23 cellular contexts compared by ENCODE assay signal in genomic region chr4:188680004-188680666, GRCh38.
A peak's percentile ranks its signal among the peaks of the same experiment; 100 is the strongest.
DNase-seq lines count a peak whose midpoint lies in the region; ATAC-seq, FAIRE-seq and TF ChIP-seq lines count a peak whose summit lies in the region.
"Had no signal": no experiment of that assay in that cellular context is flagged by ENCODE, and none has a peak within 500 bp of the region (broad histone marks: within the 10 kb centered on the region; RNA-seq: fewer than 3 reads in every experiment).

No MANE protein-coding gene starts in this region.

- peak overlapping the region; percentile 66 for H3K23ac ChIP-seq in mesendoderm (ENCODE audit: low read length)

- H3K9me2 ChIP-seq in GM23338 (ENCODE audit: insufficient read depth): no peaks in the 10 kb centered on the region
- H3K9me2 ChIP-seq in PC-9 (ENCODE audit: insufficient read depth): no peaks in the 10 kb centered on the region

- no peak overlapping the region for H2AK5ac ChIP-seq in mesendoderm (ENCODE audit: low read length)

- H3K9ac ChIP-seq in mesendoderm (ENCODE audit: low read length): no peak overlapping the region
- H3K9ac ChIP-seq: BLaER1 treated with 17β-estradiol and CSF1 and Interleukin-3, amounts not matched to agents 10 nM and 100 nM; KMS-11 had no signal

- H3K36me3 ChIP-seq in GM23338 (ENCODE audit: insufficient read depth): no peaks in the 10 kb centered on the region
- H3K36me3 ChIP-seq in PC-9 (ENCODE audit: low read depth): no peaks in the 10 kb centered on the region
- no peaks in the 10 kb centered on the region for H3K36me3 ChIP-seq in mesendoderm (ENCODE audit: control insufficient read depth, insufficient read depth, low read length)
- no peaks in the 10 kb centered on the region for H3K36me3 ChIP-seq in pancreas
- H3K36me3 ChIP-seq: BLaER1 treated with 17β-estradiol and CSF1 and Interleukin-3, amounts not matched to agents 10 nM and 100 nM; SJCRH30 had no signal

- peaks cover 8% of the 10 kb centered on the region for H3K27me3 Mint-ChIP-seq in GM23338 (ENCODE audit: insufficient read depth, low read depth, poor library complexity)
- H3K27me3 Mint-ChIP-seq in natural killer cell (ENCODE audit: low read depth in 2 of 2): no peaks in the 10 kb centered on the region
- H3K27me3 Mint-ChIP-seq: CD4-positive, alpha-beta memory T cell had no signal

- H2BK15ac ChIP-seq in mesendoderm (replicated peaks; ENCODE audit: low read depth): no peak overlapping the region

- no peak overlapping the region for H3K18ac ChIP-seq in mesendoderm (ENCODE audit: low read length)

- H3K79me2 ChIP-seq in GM23338 (replicated peaks; ENCODE audit: insufficient read depth) (no peaks in the 10 kb centered on the region), PC-9 (ENCODE audit: low read depth) (no peaks in the 10 kb centered on the region), mesendoderm (ENCODE audit: control insufficient read depth, insufficient read depth, low read length) (no peaks in the 10 kb centered on the region)

- H3K27ac ChIP-seq in GM23338 (ENCODE audit: low read depth) (no peak overlapping the region), PC-9 (no peak overlapping the region), mesendoderm (ENCODE audit: low read depth, low read length) (no peak overlapping the region), pancreas (no peak overlapping the region)
- H3K27ac ChIP-seq: BLaER1 treated with 17β-estradiol and CSF1 and Interleukin-3, amounts not matched to agents 10 nM and 100 nM; HL-60; KMS-11; SJCRH30 had no signal

- H3K4me3 ChIP-seq in GM23338: no peak overlapping the region
- H3K4me3 ChIP-seq in PC-9: no peak overlapping the region
- H3K4me3 ChIP-seq in mesendoderm (ENCODE audit: low read length): no peak overlapping the region
- H3K4me3 ChIP-seq in pancreas: no peak overlapping the region
- H3K4me3 ChIP-seq: BLaER1 treated with 17β-estradiol and CSF1 and Interleukin-3, amounts not matched to agents 10 nM and 100 nM; SJCRH30 had no signal

- H4K5ac ChIP-seq in mesendoderm (ENCODE audit: low read length): no peak overlapping the region

- H3K79me1 ChIP-seq in mesendoderm (ENCODE audit: low read length): no peaks in the 10 kb centered on the region

- BruUV-seq in PC-9 (replicated peaks; lab: Mats Ljungman, UMichigan): no TSS peak

- POLR2A ChIA-PET in PC-9 (lab: Charles Lee; ENCODE audit: unreplicated experiment): no interaction called here

- DNase-seq in GM23338 (ENCODE audit: low spot score): peak; percentile 9
- no peak for DNase-seq in PC-9
- no peak for DNase-seq in mesendoderm
- no peak for DNase-seq in natural killer cell
- DNase-seq in HTR-8/SVneo (ENCODE audit: insufficient read length, low spot score): no peak
- DNase-seq in pancreas: no peak
- no peak for DNase-seq in activated T-cell treated with anti-CD3 and anti-CD28 coated beads, Interleukin-2, amount 50 U/mL, for 48 hours
- DNase-seq: Caco-2; CD4-positive, alpha-beta memory T cell; DMS 273 treated with DMSO at 0.1 percent for 48 hours; EL; HCEC 1CT; NCI-H1092 treated with DMSO at 0.1 percent for 48 hours; NCI-H146; NCI-H2029; NCI-H226; NCI-H510A treated with DMSO at 0.1 percent for 48 hours; NCI-H748 treated with DMSO at 0.1 percent for 48 hours; SJCRH30 had no signal

- TF ChIP-seq CTCF in GM23338 (conservative IDR thresholded peaks at IDR 0.05; ENCODE audit: low read depth in 2 of 2): no peak
- no peak for TF ChIP-seq CTCF in PC-9 (conservative IDR thresholded peaks at IDR 0.05)
- TF ChIP-seq CTCF in natural killer cell (IDR thresholded peaks at IDR 0.05): no peak
- no peak for TF ChIP-seq CTCF in pancreas (IDR thresholded peaks at IDR 0.05)

- WGBS in mesendoderm (ENCODE audit: extremely low coverage, insufficient coverage, low lambda C conversion rate): no CpG with 5 or more reads among the region's 12 CpGs
- WGBS in pancreas, 2 donors: 55 to 65% methylated on average over 12 of the region's 12 CpGs

- H3K4ac ChIP-seq in mesendoderm (ENCODE audit: low read depth, low read length): no peak overlapping the region

- H3K4me1 Mint-ChIP-seq in GM23338: peaks cover 11% of the 10 kb centered on the region; the same call in 2 of the 3 replicates
- no peaks in the 10 kb centered on the region for H3K4me1 Mint-ChIP-seq in natural killer cell
- H3K4me1 Mint-ChIP-seq: CD4-positive, alpha-beta memory T cell had no signal

- FAIRE-seq in HTR-8/SVneo (lab: Jason Lieb, UNC): no peak
- no peak for FAIRE-seq in pancreas (lab: Jason Lieb, UNC)
- FAIRE-seq: RCC 7860 had no signal

- no peak overlapping the region for H2BK120ac ChIP-seq in mesendoderm (ENCODE audit: low read depth, low read length)

- CTCF ChIA-PET in PC-9 (lab: Charles Lee): no interaction called here

- H3F3A ChIP-seq in GM23338 (replicated peaks; ENCODE audit: low read depth) (no peaks in the 10 kb centered on the region), PC-9 (ENCODE audit: insufficient read depth, low read depth) (no peaks in the 10 kb centered on the region)

- H3K9me3 ChIP-seq in PC-9 (ENCODE audit: insufficient read depth, low read depth): no peaks in the 10 kb centered on the region
- H3K9me3 ChIP-seq in pancreas: no peaks in the 10 kb centered on the region
- H3K9me3 ChIP-seq: BLaER1 treated with 17β-estradiol and CSF1 and Interleukin-3, amounts not matched to agents 10 nM and 100 nM; Caco-2; SJCRH30 had no signal

- peak overlapping the region; percentile 74; the same call in 1 of the 2 replicates for H2AFZ ChIP-seq in GM23338
- no peak overlapping the region for H2AFZ ChIP-seq in PC-9

- H3K9me3 Mint-ChIP-seq in GM23338 (peaks cover 16% of the 10 kb centered on the region; the same call in 2 of the 3 replicates), natural killer cell (peaks cover 17 to 22% of the 10 kb centered on the region in 2 donors)

- H3K4me1 ChIP-seq in GM23338 (ENCODE audit: insufficient read depth) (no peaks in the 10 kb centered on the region), PC-9 (replicated peaks; ENCODE audit: insufficient read depth) (no peaks in the 10 kb centered on the region), mesendoderm (ENCODE audit: control insufficient read depth, low read depth, low read length) (no peaks in the 10 kb centered on the region), pancreas (no peaks in the 10 kb centered on the region)
- H3K4me1 ChIP-seq: BLaER1 treated with 17β-estradiol and CSF1 and Interleukin-3, amounts not matched to agents 10 nM and 100 nM; Caco-2; SJCRH30 had no signal

- H3K4me2 ChIP-seq in GM23338: no peak overlapping the region
- H3K4me2 ChIP-seq in PC-9: peak overlapping the region; percentile 40
- H3K4me2 ChIP-seq in mesendoderm (ENCODE audit: low read length): no peak overlapping the region
- H3K4me2 ChIP-seq: BLaER1 treated with 17β-estradiol and CSF1 and Interleukin-3, amounts not matched to agents 10 nM and 100 nM; KMS-11 had no signal

- ATAC-seq in GM23338 (peak; percentile 72), natural killer cell (no peak), pancreas (no peak)

- H3K36me3 Mint-ChIP-seq in GM23338 (ENCODE audit: low read depth) (no peaks in the 10 kb centered on the region; the same call in 2 of the 3 replicates), natural killer cell (peaks cover 15% of the 10 kb centered on the region)
- H3K36me3 Mint-ChIP-seq: CD4-positive, alpha-beta memory T cell had no signal

- no peak overlapping the region for H3K4me3 Mint-ChIP-seq in GM23338
- no peak overlapping the region for H3K4me3 Mint-ChIP-seq in natural killer cell
- H3K4me3 Mint-ChIP-seq: CD4-positive, alpha-beta memory T cell had no signal

- H3K27me3 ChIP-seq in GM23338 (ENCODE audit: insufficient read depth): no peaks in the 10 kb centered on the region
- H3K27me3 ChIP-seq in PC-9 (ENCODE audit: insufficient read depth, low read depth): peaks cover 9% of the 10 kb centered on the region
- H3K27me3 ChIP-seq in mesendoderm (ENCODE audit: insufficient read depth, low read length, poor library complexity): no peaks in the 10 kb centered on the region
- H3K27me3 ChIP-seq in pancreas: no peaks in the 10 kb centered on the region
- H3K27me3 ChIP-seq: BLaER1 treated with 17β-estradiol and CSF1 and Interleukin-3, amounts not matched to agents 10 nM and 100 nM; SJCRH30 had no signal

- H4K20me1 ChIP-seq in GM23338 (replicated peaks; ENCODE audit: insufficient read depth): no peaks in the 10 kb centered on the region
- no peaks in the 10 kb centered on the region for H4K20me1 ChIP-seq in PC-9 (ENCODE audit: insufficient read depth)
- H4K20me1 ChIP-seq: BLaER1 treated with 17β-estradiol and CSF1 and Interleukin-3, amounts not matched to agents 10 nM and 100 nM had no signal

- H3K27ac Mint-ChIP-seq in GM23338: no peak overlapping the region
- no peak overlapping the region for H3K27ac Mint-ChIP-seq in natural killer cell
- H3K27ac Mint-ChIP-seq: CD4-positive, alpha-beta memory T cell had no signal

- H3K56ac ChIP-seq in mesendoderm (ENCODE audit: low read length): no peak overlapping the region

- no peak overlapping the region for H4K8ac ChIP-seq in mesendoderm (ENCODE audit: low read depth, low read length)

- no peak overlapping the region for H2BK5ac ChIP-seq in mesendoderm (ENCODE audit: low read length)

- intact Hi-C loops in PC-9 (cut with micrococcal nuclease; ENCODE audit: unreplicated experiment) (no loop called here), natural killer cell (cut with micrococcal nuclease) (no loop called here), pancreas (cut with DNase I) (no loop called here)

TF ChIP-seq in GM23338, 12 proteins besides CTCF, POLR2A, EP300 and RAD21 (continues in another document):
- no peak for TF ChIP-seq JUNB (IDR thresholded peaks at IDR 0.05; ENCODE audit: unreplicated experiment)
- TF ChIP-seq CREB1 (CRISPR knock-in tag; IDR thresholded peaks at IDR 0.05; ENCODE audit: low read depth): no peak
- no peak for TF ChIP-seq ZNF331 (CRISPR knock-in tag; IDR thresholded peaks at IDR 0.05; ENCODE audit: low read depth)
- TF ChIP-seq ZNF114 (CRISPR knock-in tag; IDR thresholded peaks at IDR 0.05): no peak
